In genomic region chr3:158912188-158912587, GRCh38 we compare ENCODE assay signal across 17 cellular contexts.
DNase-seq lines count a peak whose midpoint lies in the region; ATAC-seq and TF ChIP-seq lines count a peak whose summit lies in the region.
"Had no signal": no experiment of that assay in that cellular context is flagged by ENCODE, and none has a peak within 500 bp of the region (broad histone marks: within the 10 kb centered on the region; RNA-seq: fewer than 3 reads in every experiment).

No MANE protein-coding gene starts in this region.

- no peaks in the 10 kb centered on the region for H4K20me1 ChIP-seq in PC-3 (ENCODE audit: low read length)

- H3K4me1 Mint-ChIP-seq in endothelial cell (ENCODE audit: unreplicated experiment): no peaks in the 10 kb centered on the region
- H3K4me1 Mint-ChIP-seq: activated CD4-positive, alpha-beta memory T cell treated with anti-CD3 and anti-CD28 coated beads, Interleukin-2, amount 10 ng/mL, durations not matched to agents 7 days and 5 days; activated naive CD8-positive, alpha-beta T cell treated with anti-CD3 and anti-CD28 coated beads, Interleukin-2, amount 50 U/mL, for 24 hours had no signal

- no peak overlapping the region for H3K9ac ChIP-seq in PC-3 (ENCODE audit: low read length)

- POLR2A ChIA-PET in GM10248 (lab: Yijun Ruan, JAX) (no interaction called here), PC-3 (lab: Charles Lee; ENCODE audit: unreplicated experiment) (no interaction called here)

- DNase-seq in BE2C (no peak), GM10248 (ENCODE audit: extremely low spot score) (no peak), PC-3 (no peak), endothelial cell (ENCODE audit: low spot score) (no peak), mucosa of descending colon (no peak), foreskin fibroblast (no peak)
- DNase-seq: activated CD4-positive, alpha-beta memory T cell treated with anti-CD3 and anti-CD28 coated beads, Interleukin-2, amount 10 ng/mL, durations not matched to agents 7 days and 5 days; activated naive CD8-positive, alpha-beta T cell treated with anti-CD3 and anti-CD28 coated beads, Interleukin-2, amount 50 U/mL, for 24 hours; effector CD8-positive, alpha-beta T cell; left cardiac atrium; stimulated activated CD4-positive, alpha-beta T cell treated with anti-CD3 and anti-CD28 coated beads, Interleukin-4, amount 100 ng/mL, for 1 hour; stimulated activated CD8-positive, alpha-beta memory T cell treated with anti-CD3 and anti-CD28 coated beads, Interleukin-4, amount 100 ng/mL, for 48 hours; SW 1271; testis had no signal

- no peaks in the 10 kb centered on the region for H3F3A ChIP-seq in PC-3 (ENCODE audit: low read length, unreplicated experiment)

- peak overlapping the region; percentile 49 for H3K4me2 ChIP-seq in PC-3 (ENCODE audit: low read length)

- no peaks in the 10 kb centered on the region for H3K9me3 Mint-ChIP-seq in endothelial cell (ENCODE audit: unreplicated experiment)
- H3K9me3 Mint-ChIP-seq: activated CD4-positive, alpha-beta memory T cell treated with anti-CD3 and anti-CD28 coated beads, Interleukin-2, amount 10 ng/mL, durations not matched to agents 7 days and 5 days; activated naive CD8-positive, alpha-beta T cell treated with anti-CD3 and anti-CD28 coated beads, Interleukin-2, amount 50 U/mL, for 24 hours had no signal

- H3K4me1 ChIP-seq in BE2C (no peaks in the 10 kb centered on the region), PC-3 (ENCODE audit: insufficient read depth, low read length) (peaks cover 12% of the 10 kb centered on the region; the same call in 1 of the 2 replicates), mucosa of descending colon (ENCODE audit: low read depth) (no peaks in the 10 kb centered on the region)
- H3K4me1 ChIP-seq: testis had no signal

- H3K36me3 Mint-ChIP-seq in endothelial cell (ENCODE audit: low read depth, unreplicated experiment): no peaks in the 10 kb centered on the region

- peak; percentile 21 for TF ChIP-seq CTCF in BE2C (IDR thresholded peaks at IDR 0.05; ENCODE audit: low read depth, low read length)
- TF ChIP-seq CTCF in GM10248 (IDR thresholded peaks at IDR 0.05; ENCODE audit: control extremely low read depth, extremely low read depth, low read depth, missing control alignments): peak; percentile 4
- peak; percentile 40; the same call in 1 of the 2 replicates for TF ChIP-seq CTCF in PC-3 (conservative IDR thresholded peaks at IDR 0.05; ENCODE audit: low read depth, low read length)
- TF ChIP-seq CTCF in endothelial cell (IDR thresholded peaks at IDR 0.05; ENCODE audit: unreplicated experiment): peak; percentile 49
- no peak for TF ChIP-seq CTCF in mucosa of descending colon (IDR thresholded peaks at IDR 0.05)
- no peak for TF ChIP-seq CTCF in foreskin fibroblast (IDR thresholded peaks at IDR 0.05; ENCODE audit: low read depth, low read length)

- peak overlapping the region; percentile 5; the same call in 1 of the 2 replicates for H3K27ac ChIP-seq in PC-3 (ENCODE audit: low read length)
- H3K27ac ChIP-seq: cardiac muscle cell, testis had no signal

- CTCF ChIA-PET in GM10248 (lab: Yijun Ruan, JAX) (interaction anchor here (1.3 to 1.8 kb wide), 2 partner anchors 344 to 348 kb away, joined by 4 to 5 read pairs; no protein-coding TSS in a partner anchor), PC-3 (lab: Charles Lee) (no interaction called here)

- ATAC-seq in PC-3: no peak
- ATAC-seq in HG03439 (IDR thresholded peaks at IDR 0.05; ENCODE audit: unreplicated experiment): no peak
- ATAC-seq in mucosa of descending colon: no peak
- no peak for ATAC-seq in HG03432 (IDR thresholded peaks at IDR 0.05; ENCODE audit: unreplicated experiment)
- ATAC-seq: activated naive CD8-positive, alpha-beta T cell treated with anti-CD3 and anti-CD28 coated beads, Interleukin-2, amount 50 U/mL, for 24 hours; left cardiac atrium had no signal

- H3K9me3 ChIP-seq in BE2C (no peaks in the 10 kb centered on the region), PC-3 (ENCODE audit: low read length) (no peaks in the 10 kb centered on the region), mucosa of descending colon (no peaks in the 10 kb centered on the region)
- H3K9me3 ChIP-seq: testis had no signal

- H3K79me2 ChIP-seq in PC-3 (ENCODE audit: low read length): no peaks in the 10 kb centered on the region

- no peaks in the 10 kb centered on the region for H3K9me2 ChIP-seq in PC-3 (replicated peaks; ENCODE audit: low read length)

- BruUV-seq in PC-3 (replicated peaks; lab: Mats Ljungman, UMichigan): no TSS peak

- H3K27me3 ChIP-seq in BE2C: no peaks in the 10 kb centered on the region
- no peaks in the 10 kb centered on the region for H3K27me3 ChIP-seq in PC-3 (ENCODE audit: low read length)
- H3K27me3 ChIP-seq: cardiac muscle cell, testis had no signal

- no peak overlapping the region for H3K27ac Mint-ChIP-seq in endothelial cell (ENCODE audit: unreplicated experiment)
- H3K27ac Mint-ChIP-seq: activated CD4-positive, alpha-beta memory T cell treated with anti-CD3 and anti-CD28 coated beads, Interleukin-2, amount 10 ng/mL, durations not matched to agents 7 days and 5 days; activated naive CD8-positive, alpha-beta T cell treated with anti-CD3 and anti-CD28 coated beads, Interleukin-2, amount 50 U/mL, for 24 hours had no signal

- intact Hi-C loops in PC-3 (cut with micrococcal nuclease) (no loop called here), mucosa of descending colon (cut with DNase I, micrococcal nuclease) (loop anchor here in 1 of 2 donors (10.0 kb wide), 1 partner anchor 353 kb away; no protein-coding TSS in a partner anchor)

- no peaks in the 10 kb centered on the region for H3K36me3 ChIP-seq in BE2C
- H3K36me3 ChIP-seq in PC-3 (ENCODE audit: low read depth, low read length): no peaks in the 10 kb centered on the region
- no peaks in the 10 kb centered on the region for H3K36me3 ChIP-seq in mucosa of descending colon (ENCODE audit: low read depth)
- H3K36me3 ChIP-seq: cardiac muscle cell had no signal

- H3K4me3 ChIP-seq in BE2C (ENCODE audit: low read depth, low read length) (no peak overlapping the region), PC-3 (ENCODE audit: low read length) (no peak overlapping the region), mucosa of descending colon (no peak overlapping the region), foreskin fibroblast (ENCODE audit: low read depth in 1 of 2, low read length in 2 of 2) (no peak overlapping the region)
- H3K4me3 ChIP-seq: cardiac muscle cell, testis had no signal

- H2AFZ ChIP-seq in PC-3 (ENCODE audit: low read length): peak overlapping the region; percentile 38; the same call in 1 of the 2 replicates

- no peaks in the 10 kb centered on the region for H3K27me3 Mint-ChIP-seq in endothelial cell (ENCODE audit: unreplicated experiment)

- no peak overlapping the region for H3K4me3 Mint-ChIP-seq in endothelial cell (ENCODE audit: unreplicated experiment)
- H3K4me3 Mint-ChIP-seq: activated CD4-positive, alpha-beta memory T cell treated with anti-CD3 and anti-CD28 coated beads, Interleukin-2, amount 10 ng/mL, durations not matched to agents 7 days and 5 days; activated naive CD8-positive, alpha-beta T cell treated with anti-CD3 and anti-CD28 coated beads, Interleukin-2, amount 50 U/mL, for 24 hours had no signal

Comparison
In these comparisons a context has a peak if more than half of its experiments do, and no peak if none do; other contexts are left out.
1. CTCF ChIP-seq: peak in BE2C (single experiment), GM10248 (single experiment), PC-3 (single experiment) and endothelial cell (single experiment); none in mucosa of descending colon (single experiment) and foreskin fibroblast (single experiment).